Comparison of ENCODE assay signal across 10 cellular contexts in the genomic region with DNA sequence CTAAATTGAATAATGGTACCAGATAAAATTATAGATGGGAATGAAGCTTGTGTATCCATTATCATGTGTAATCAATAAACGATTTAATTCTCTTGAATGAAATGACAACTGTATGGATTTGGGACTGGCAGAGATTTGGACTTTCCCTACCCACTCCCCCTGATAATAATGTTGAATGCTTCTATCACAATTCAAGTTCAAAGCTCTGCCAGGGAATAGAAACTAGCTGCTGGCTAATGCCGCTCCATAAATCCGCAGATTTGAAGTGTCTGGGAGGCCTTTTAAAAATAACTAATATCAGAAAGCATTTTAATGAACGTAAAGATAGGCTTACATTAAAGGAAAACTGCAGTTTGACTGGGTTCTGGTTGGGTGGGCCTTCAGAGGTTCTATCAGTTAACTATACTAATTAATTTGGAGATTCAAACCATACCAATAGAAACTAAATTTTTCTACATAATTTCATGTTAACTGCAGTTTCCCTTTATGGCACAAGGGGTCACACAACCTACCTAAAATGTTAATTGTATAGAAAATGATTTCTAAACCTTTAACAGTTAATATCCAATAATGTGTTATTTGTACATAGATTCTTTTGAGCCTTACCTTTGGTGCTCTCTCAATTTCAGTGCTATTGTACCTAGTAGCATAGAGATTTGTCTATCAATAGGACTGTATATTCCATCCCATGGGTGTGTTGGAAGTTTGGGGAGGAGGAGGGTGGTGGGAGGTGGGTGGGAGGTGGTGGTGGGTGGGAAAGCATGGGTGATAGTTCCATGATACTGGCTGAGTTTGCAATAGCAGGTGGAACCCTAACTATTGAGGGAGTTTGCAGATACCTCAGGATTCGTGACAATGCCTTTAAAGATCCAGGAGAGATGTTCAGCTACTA. TPM values are rescaled to one million over a fixed set of nuclear protein-coding genes. Genes with fewer than 3 reads are reported as not detected.
DNase-seq lines count a peak whose midpoint lies in the region; ATAC-seq and TF ChIP-seq lines count a peak whose summit lies in the region.
"Had no signal": no experiment of that assay in that cellular context is flagged by ENCODE, and none has a peak within 500 bp of the region (broad histone marks: within the 10 kb centered on the region; RNA-seq: fewer than 3 reads in every experiment).

No MANE protein-coding gene starts in this region.

- H3K4me1 Mint-ChIP-seq in activated naive CD4-positive, alpha-beta T cell treated with anti-CD3 and anti-CD28 coated beads for 36 hours (ENCODE audit: low read depth): peaks cover 37% of the 10 kb centered on the region
- peaks cover 7 to 60% (median 10%) of the 10 kb centered on the region in 3 donors for H3K4me1 Mint-ChIP-seq in T-cell

- H3K27me3 Mint-ChIP-seq in activated naive CD4-positive, alpha-beta T cell treated with anti-CD3 and anti-CD28 coated beads for 36 hours (ENCODE audit: low read depth): no peaks in the 10 kb centered on the region
- no peaks in the 10 kb centered on the region for H3K27me3 Mint-ChIP-seq in T-cell

- POLR2A ChIA-PET in T-cell (lab: Charles Lee): interaction anchor here in 1 of 2 donors (0.5 kb wide), 1 partner anchor 24 kb away, joined by 3 read pairs; no protein-coding TSS in a partner anchor

- H3K9me3 ChIP-seq in suprapubic skin: no peaks in the 10 kb centered on the region

- CTCF ChIA-PET in activated naive CD4-positive, alpha-beta T cell treated with anti-CD3 and anti-CD28 coated beads for 36 hours (lab: Charles Lee): interaction anchor here (0.7 to 2.0 kb wide), 9 partner anchors 9 to 94 kb away, joined by 3 to 10 read pairs (median 5); no protein-coding TSS in a partner anchor
- CTCF ChIA-PET in T-cell (lab: Charles Lee): interaction anchor here (0.6 to 2.3 kb wide), 5 partner anchors 34 to 234 kb away, joined by 3 to 12 read pairs (median 5); a partner anchor contains a TSS

- peak; percentile 14 for TF ChIP-seq CTCF in foreskin fibroblast (IDR thresholded peaks at IDR 0.05; ENCODE audit: low read depth, low read length)
- no peak for TF ChIP-seq CTCF in suprapubic skin (IDR thresholded peaks at IDR 0.05)

- H3K4me3 ChIP-seq in foreskin fibroblast (ENCODE audit: low read depth in 1 of 2, low read length in 2 of 2) (peak overlapping the region in 1 of 2 donors; percentile 26), suprapubic skin (peak overlapping the region; percentile 79)

- no peak for DNase-seq in activated naive CD4-positive, alpha-beta T cell treated with anti-CD3 and anti-CD28 coated beads for 36 hours
- no peak for DNase-seq in activated naive CD4-positive, alpha-beta T cell (lab: John Stamatoyannopoulos, UW)
- DNase-seq in T-cell (no peak), foreskin fibroblast (peak in 1 of 2 donors; percentile 50), suprapubic skin (ENCODE audit: low spot score in 2 of 2) (no peak), NCI-H524 (lab: John Stamatoyannopoulos, UW) (no peak), glomerular visceral epithelial cell (ENCODE audit: extremely low spot score) (no peak)
- DNase-seq: NCI-H1417 treated with DMSO at 0.1 percent for 48 hours; stimulated activated CD4-positive, alpha-beta T cell treated with anti-CD3 and anti-CD28 coated beads, Interleukin-1b, Interleukin-23, amount 100 ng/mL, for 48 hours had no signal

- ATAC-seq in T-cell (replicated peaks in 1 of 4) (no peak), HG02571 (IDR thresholded peaks at IDR 0.05; ENCODE audit: unreplicated experiment) (no peak)

- intact Hi-C loops in activated naive CD4-positive, alpha-beta T cell treated with anti-CD3 and anti-CD28 coated beads for 36 hours (cut with micrococcal nuclease): no loop called here

- no peaks in the 10 kb centered on the region for H3K27me3 ChIP-seq in suprapubic skin

- H3K4me3 Mint-ChIP-seq in activated naive CD4-positive, alpha-beta T cell treated with anti-CD3 and anti-CD28 coated beads for 36 hours: peak overlapping the region; percentile 50
- H3K4me3 Mint-ChIP-seq in T-cell: peak overlapping the region in 2 of 3 donors; percentile 34 to 55

- 45% methylated on average over 5 of the region's 5 CpGs for WGBS in suprapubic skin

- no peak for TF ChIP-seq POLR2A in suprapubic skin (IDR thresholded peaks at IDR 0.05)

- H3K4me1 ChIP-seq in suprapubic skin: peaks cover 61% of the 10 kb centered on the region

- H3K36me3 Mint-ChIP-seq in activated naive CD4-positive, alpha-beta T cell treated with anti-CD3 and anti-CD28 coated beads for 36 hours (ENCODE audit: low read depth): no peaks in the 10 kb centered on the region
- H3K36me3 Mint-ChIP-seq in T-cell: peaks cover 29% of the 10 kb centered on the region

- no peak for TF ChIP-seq EP300 in suprapubic skin (IDR thresholded peaks at IDR 0.05)

- H3K36me3 ChIP-seq in suprapubic skin: peaks cover 58% of the 10 kb centered on the region

- no peak overlapping the region for H3K27ac ChIP-seq in suprapubic skin

- H3K9me3 Mint-ChIP-seq in activated naive CD4-positive, alpha-beta T cell treated with anti-CD3 and anti-CD28 coated beads for 36 hours: no peaks in the 10 kb centered on the region
- H3K9me3 Mint-ChIP-seq in T-cell: no peaks in the 10 kb centered on the region

- peak overlapping the region; percentile 31 for H3K27ac Mint-ChIP-seq in activated naive CD4-positive, alpha-beta T cell treated with anti-CD3 and anti-CD28 coated beads for 36 hours
- peak overlapping the region; percentile 44 to 61 for H3K27ac Mint-ChIP-seq in T-cell

RNA-seq across cellular contexts. Expression of a gene that starts 4.9 kb away (rescaled TPM):
- total RNA-seq in activated naive CD4-positive, alpha-beta T cell treated with anti-CD3 and anti-CD28 coated beads for 36 hours: 1,000 to 10,000 TPM; 2,231 to 2,234 TPM
- total RNA-seq in T-cell (1,000 to 10,000 TPM; 1,133 to 1,642 (median 1,239) TPM), suprapubic skin (100 to 1,000 TPM; 331 to 613 (median 394) TPM)

RNA-seq across cellular contexts. Expression of a gene that starts 5.5 kb away (rescaled TPM):
- total RNA-seq in activated naive CD4-positive, alpha-beta T cell treated with anti-CD3 and anti-CD28 coated beads for 36 hours: 100 to 1,000 TPM; 169 to 173 TPM
- total RNA-seq in T-cell: 10 to 100 TPM; 43.8 to 54.5 (median 47.1) TPM
- 10 to 100 TPM; 23.7 to 45.7 (median 33.6) TPM for total RNA-seq in suprapubic skin

RNA-seq across cellular contexts. Expression of a gene that starts 15.4 kb away (rescaled TPM):
- total RNA-seq in activated naive CD4-positive, alpha-beta T cell treated with anti-CD3 and anti-CD28 coated beads for 36 hours: not detected
- total RNA-seq in T-cell (1 to 10 TPM in 2 of 5 donors, under 1 TPM in 3; 0.58 to 1.5 (median 0.95) TPM), suprapubic skin (1 to 10 TPM; 1.4 to 8.6 (median 6.3) TPM)

RNA-seq across cellular contexts. Expression of a gene that starts 39.5 kb away (rescaled TPM):
- total RNA-seq in activated naive CD4-positive, alpha-beta T cell treated with anti-CD3 and anti-CD28 coated beads for 36 hours: 100 to 1,000 TPM in 1 of 2 experiments, 10 to 100 TPM in 1; 98.0 to 105 TPM
- total RNA-seq in T-cell: 10 to 100 TPM; 60.4 to 81.3 (median 74.8) TPM
- 10 to 100 TPM; 70.9 to 89.0 (median 77.6) TPM for total RNA-seq in suprapubic skin
